Comparison of ENCODE assay signal across 2 cellular contexts in genomic region chr21:44332383-44332782, GRCh38.
TF ChIP-seq lines count a peak whose summit lies in the region.

No MANE protein-coding gene starts in this region.

TF ChIP-seq in SK-N-SH treated with all-trans-retinoic acid at 6 μM for 48 hours, 23 proteins besides CTCF, POLR2A, EP300 and RAD21 (continued from another document):
- TF ChIP-seq PATZ1 (CRISPR knock-in tag; IDR thresholded peaks at IDR 0.05; ENCODE audit: borderline replicate concordance), result no peak

TF ChIP-seq in SK-N-SH, 30 proteins besides CTCF, POLR2A, EP300 and RAD21 (continued from another document):
- TF ChIP-seq REST (IDR thresholded peaks at IDR 0.05; ENCODE audit: low read depth, low read length) (no peak), EZH2phosphoT487 (IDR thresholded peaks at IDR 0.05; ENCODE audit: borderline replicate concordance, low read depth) (no peak), POLR2AphosphoS5 (IDR thresholded peaks at IDR 0.05; ENCODE audit: low read depth, low read length) (no peak), FOXJ3 (CRISPR knock-in tag; IDR thresholded peaks at IDR 0.05) (no peak), USF2 (IDR thresholded peaks at IDR 0.05; ENCODE audit: borderline replicate concordance, low read depth, low read length) (no peak), GATA2 (CRISPR knock-in tag; IDR thresholded peaks at IDR 0.05) (no peak), GABPA (IDR thresholded peaks at IDR 0.05; ENCODE audit: low read depth) (no peak)
- TF ChIP-seq, protein P1, sequence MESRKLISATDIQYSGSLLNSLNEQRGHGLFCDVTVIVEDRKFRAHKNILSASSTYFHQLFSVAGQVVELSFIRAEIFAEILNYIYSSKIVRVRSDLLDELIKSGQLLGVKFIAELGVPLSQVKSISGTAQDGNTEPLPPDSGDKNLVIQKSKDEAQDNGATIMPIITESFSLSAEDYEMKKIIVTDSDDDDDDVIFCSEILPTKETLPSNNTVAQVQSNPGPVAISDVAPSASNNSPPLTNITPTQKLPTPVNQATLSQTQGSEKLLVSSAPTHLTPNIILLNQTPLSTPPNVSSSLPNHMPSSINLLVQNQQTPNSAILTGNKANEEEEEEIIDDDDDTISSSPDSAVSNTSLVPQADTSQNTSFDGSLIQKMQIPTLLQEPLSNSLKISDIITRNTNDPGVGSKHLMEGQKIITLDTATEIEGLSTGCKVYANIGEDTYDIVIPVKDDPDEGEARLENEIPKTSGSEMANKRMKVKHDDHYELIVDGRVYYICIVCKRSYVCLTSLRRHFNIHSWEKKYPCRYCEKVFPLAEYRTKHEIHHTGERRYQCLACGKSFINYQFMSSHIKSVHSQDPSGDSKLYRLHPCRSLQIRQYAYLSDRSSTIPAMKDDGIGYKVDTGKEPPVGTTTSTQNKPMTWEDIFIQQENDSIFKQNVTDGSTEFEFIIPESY (IDR thresholded peaks at IDR 0.05; ENCODE audit: borderline replicate concordance, low read depth), result no peak
- TF ChIP-seq, protein P2, sequence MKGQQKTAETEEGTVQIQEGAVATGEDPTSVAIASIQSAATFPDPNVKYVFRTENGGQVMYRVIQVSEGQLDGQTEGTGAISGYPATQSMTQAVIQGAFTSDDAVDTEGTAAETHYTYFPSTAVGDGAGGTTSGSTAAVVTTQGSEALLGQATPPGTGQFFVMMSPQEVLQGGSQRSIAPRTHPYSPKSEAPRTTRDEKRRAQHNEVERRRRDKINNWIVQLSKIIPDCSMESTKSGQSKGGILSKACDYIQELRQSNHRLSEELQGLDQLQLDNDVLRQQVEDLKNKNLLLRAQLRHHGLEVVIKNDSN (IDR thresholded peaks at IDR 0.05; ENCODE audit: borderline replicate concordance, low read depth), result no peak
